ENCODE assay signal across 1 cellular context in the genomic region with DNA sequence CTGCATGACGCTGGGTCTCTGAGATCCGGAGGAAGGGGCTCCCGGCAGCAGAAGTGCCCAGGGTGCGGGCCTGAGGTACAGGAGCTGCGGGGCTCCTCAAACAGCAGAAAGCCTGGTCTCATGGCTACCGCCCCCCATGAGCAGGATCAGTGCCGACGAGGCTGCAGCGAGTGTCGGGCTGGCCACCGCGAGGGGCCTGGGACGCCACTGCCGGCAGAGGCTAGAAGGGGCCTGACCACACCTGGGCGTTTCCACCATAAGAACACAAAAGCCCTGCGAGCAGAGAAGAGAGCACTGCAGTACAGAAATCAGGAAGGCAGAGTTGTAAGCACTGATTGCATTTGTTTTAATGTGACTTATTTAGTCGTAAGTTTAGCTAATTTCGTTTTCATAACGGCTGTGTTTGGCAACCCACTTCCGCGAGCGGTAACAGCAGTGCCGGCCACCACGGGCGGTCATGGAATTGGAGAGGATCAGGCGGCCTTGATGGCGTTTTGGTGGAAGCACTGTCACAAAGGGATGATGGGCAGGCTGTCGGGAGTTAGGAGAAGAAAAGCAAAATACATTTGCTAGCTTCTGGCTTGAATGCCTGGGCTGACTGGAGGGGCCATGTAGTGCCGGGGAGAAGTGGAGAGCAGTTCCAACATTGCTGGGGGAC.
TF ChIP-seq lines count a peak whose summit lies in the region.

No MANE protein-coding gene starts in this region.

TF ChIP-seq in H1, 55 proteins besides CTCF, POLR2A, EP300 and RAD21:
- TF ChIP-seq BACH1 (IDR thresholded peaks at IDR 0.05; ENCODE audit: low read length) (no peak), POLR2AphosphoS5 (IDR thresholded peaks at IDR 0.05; ENCODE audit: low read depth, low read length) (no peak), CBX5 (IDR thresholded peaks at IDR 0.05; ENCODE audit: low read depth, low read length) (no peak), JUND (IDR thresholded peaks at IDR 0.05; ENCODE audit: low read length) (no peak), JUN (IDR thresholded peaks at IDR 0.05; ENCODE audit: low read depth, low read length) (no peak), BCL11A (IDR thresholded peaks at IDR 0.05; ENCODE audit: low read depth in 2 of 2, low read length in 2 of 2) (no peak), POU5F1 (IDR thresholded peaks at IDR 0.05; ENCODE audit: low read depth, low read length) (no peak), ZNF274 (IDR thresholded peaks at IDR 0.05; ENCODE audit: borderline replicate concordance, extremely low read depth, low read length) (no peak), SP2 (IDR thresholded peaks at IDR 0.05; ENCODE audit: low read length) (no peak), RNF2 (IDR thresholded peaks at IDR 0.05; ENCODE audit: borderline replicate concordance, low read depth, low read length, missing control alignments, poor library complexity, severe bottlenecking) (no peak), EZH2 (IDR thresholded peaks at IDR 0.05; ENCODE audit: low read depth, low read length, severe bottlenecking) (no peak)
- TF ChIP-seq, protein P1, sequence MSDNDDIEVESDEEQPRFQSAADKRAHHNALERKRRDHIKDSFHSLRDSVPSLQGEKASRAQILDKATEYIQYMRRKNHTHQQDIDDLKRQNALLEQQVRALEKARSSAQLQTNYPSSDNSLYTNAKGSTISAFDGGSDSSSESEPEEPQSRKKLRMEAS (IDR thresholded peaks at IDR 0.05): no peak
- TF ChIP-seq, protein P2, sequence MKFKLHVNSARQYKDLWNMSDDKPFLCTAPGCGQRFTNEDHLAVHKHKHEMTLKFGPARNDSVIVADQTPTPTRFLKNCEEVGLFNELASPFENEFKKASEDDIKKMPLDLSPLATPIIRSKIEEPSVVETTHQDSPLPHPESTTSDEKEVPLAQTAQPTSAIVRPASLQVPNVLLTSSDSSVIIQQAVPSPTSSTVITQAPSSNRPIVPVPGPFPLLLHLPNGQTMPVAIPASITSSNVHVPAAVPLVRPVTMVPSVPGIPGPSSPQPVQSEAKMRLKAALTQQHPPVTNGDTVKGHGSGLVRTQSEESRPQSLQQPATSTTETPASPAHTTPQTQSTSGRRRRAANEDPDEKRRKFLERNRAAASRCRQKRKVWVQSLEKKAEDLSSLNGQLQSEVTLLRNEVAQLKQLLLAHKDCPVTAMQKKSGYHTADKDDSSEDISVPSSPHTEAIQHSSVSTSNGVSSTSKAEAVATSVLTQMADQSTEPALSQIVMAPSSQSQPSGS (IDR thresholded peaks at IDR 0.05; ENCODE audit: low read length): no peak
